7 cellular contexts compared by ENCODE assay signal in the genomic region with DNA sequence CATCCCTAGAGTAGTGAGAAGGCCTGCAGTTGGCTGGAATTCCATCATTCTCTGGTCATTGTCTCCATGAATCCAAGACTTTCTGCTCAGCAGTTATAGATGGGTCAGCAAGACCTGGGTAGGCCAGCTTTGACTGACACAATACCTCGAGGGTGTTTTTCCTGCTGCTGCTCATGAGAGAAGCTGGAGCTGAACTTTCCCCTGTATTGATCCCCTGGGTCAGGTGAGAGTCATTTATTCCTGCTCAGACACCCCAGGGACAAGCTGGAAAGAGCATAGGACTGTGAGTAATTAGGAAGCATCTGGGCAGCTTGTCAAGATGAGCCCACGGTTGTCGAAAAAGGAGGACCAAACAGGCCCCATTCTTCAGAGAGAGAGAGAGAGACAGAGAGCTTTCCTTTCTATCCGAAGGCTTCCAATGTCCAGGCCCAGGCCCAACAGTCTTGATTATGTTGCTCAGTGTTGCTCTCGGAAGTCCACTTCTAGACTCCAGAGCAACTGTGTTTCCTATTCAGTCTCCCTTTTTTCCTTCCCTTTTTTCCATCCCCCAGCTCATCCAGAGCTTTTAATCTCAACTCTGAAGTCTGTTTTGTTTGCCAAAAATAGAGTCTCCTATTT.
"Had no signal": no experiment of that assay in that cellular context is flagged by ENCODE, and none has a peak within 500 bp of the region (broad histone marks: within the 10 kb centered on the region; RNA-seq: fewer than 3 reads in every experiment).

No MANE protein-coding gene starts in this region.

- H2AFZ ChIP-seq: GM23248 had no signal

- H3K9ac ChIP-seq: GM23248 had no signal

- H3K27ac ChIP-seq: GM23248 had no signal

- DNase-seq: GM23248, GOT3, H7, HFFc6, KBM-7 had no signal

- H3K4me1 ChIP-seq: HAP-1 had no signal

- H3K4me3 ChIP-seq: GM23248, HAP-1 had no signal

- ATAC-seq: HCT116 had no signal

- H3K36me3 ChIP-seq: HAP-1 had no signal

- H3K9me3 ChIP-seq: HAP-1 had no signal
